8 cellular contexts compared by ENCODE assay signal in genomic region chr5:119356384-119357188, GRCh38.
A peak's percentile ranks its signal among the peaks of the same experiment; 100 is the strongest.
DNase-seq lines count a peak whose midpoint lies in the region; TF ChIP-seq lines count a peak whose summit lies in the region.

No MANE protein-coding gene starts in this region.

- TF ChIP-seq CTCF in GM12864 (IDR thresholded peaks at IDR 0.05; ENCODE audit: low read depth, low read length, missing control alignments) (no peak), choroid plexus epithelial cell (conservative IDR thresholded peaks at IDR 0.05; ENCODE audit: low read depth, low read length) (no peak)

- H3K4me3 ChIP-seq in GM12864 (ENCODE audit: low read depth, low read length) (peak overlapping the region; percentile 77), choroid plexus epithelial cell (ENCODE audit: low read depth, low read length) (peak overlapping the region; percentile 75)

- DNase-seq in GM12864 (ENCODE audit: low read depth) (no peak), MV-4-11 (lab: John Stamatoyannopoulos, UW) (peak; percentile 49), choroid plexus epithelial cell (ENCODE audit: low read depth) (peak; percentile 41), midbrain (lab: John Stamatoyannopoulos, UW) (peak; percentile 6), NCI-H2081 treated with DMSO at 0.1 percent for 48 hours (lab: John Stamatoyannopoulos, UW) (no peak), NCI-H2107 treated with DMSO at 0.1 percent for 48 hours (lab: John Stamatoyannopoulos, UW; ENCODE audit: unreplicated experiment) (no peak), NCI-H226 (no peak), NCI-H2029 (lab: John Stamatoyannopoulos, UW) (no peak)

Comparison
In these comparisons a context has a peak if more than half of its experiments do, and no peak if none do; other contexts are left out.
1. DNase-seq: peak in MV-4-11 (single experiment), choroid plexus epithelial cell (single experiment) and midbrain (single experiment); none in GM12864 (single experiment), NCI-H2081 treated with DMSO at 0.1 percent for 48 hours (single experiment), NCI-H2107 treated with DMSO at 0.1 percent for 48 hours (single experiment), NCI-H226 (single experiment) and NCI-H2029 (single experiment).